ENCODE assay signal across 8 cellular contexts in the genomic region with DNA sequence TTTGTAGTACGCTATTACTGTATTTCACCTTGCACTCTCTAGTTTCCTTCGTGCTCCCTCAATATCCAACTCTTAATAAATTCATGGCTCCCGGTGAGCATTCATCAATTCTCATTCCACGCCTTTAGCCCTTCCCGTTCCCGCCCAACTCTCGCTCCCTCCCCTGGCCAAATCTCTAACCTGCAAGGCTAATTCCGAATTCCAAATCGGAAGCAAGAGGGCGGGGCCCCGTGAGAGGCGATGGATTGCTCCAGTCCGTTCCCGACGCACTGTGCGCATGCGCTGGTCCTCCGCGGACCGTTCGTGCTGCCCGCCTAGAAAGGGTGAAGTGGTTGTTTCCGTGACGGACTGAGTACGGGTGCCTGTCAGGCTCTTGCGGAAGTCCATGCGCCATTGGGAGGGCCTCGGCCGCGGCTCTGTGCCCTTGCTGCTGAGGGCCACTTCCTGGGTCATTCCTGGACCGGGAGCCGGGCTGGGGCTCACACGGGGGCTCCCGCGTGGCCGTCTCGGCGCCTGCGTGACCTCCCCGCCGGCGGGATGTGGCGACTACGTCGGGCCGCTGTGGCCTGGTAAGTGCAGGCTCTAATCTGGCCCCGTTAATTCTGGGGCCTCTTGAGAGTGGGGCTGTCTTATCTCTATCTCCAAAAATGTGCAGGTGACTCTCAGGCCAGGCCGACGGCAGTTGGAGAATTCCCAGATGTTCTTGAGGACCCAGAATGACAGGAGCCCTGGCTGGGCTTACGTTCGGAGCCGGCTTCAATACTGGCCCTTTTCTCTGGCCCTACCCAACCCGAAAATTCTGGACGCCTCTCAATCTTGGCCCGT. TPM values are rescaled to one million over a fixed set of nuclear protein-coding genes. Genes with fewer than 3 reads are reported as not detected.
DNase-seq lines count a peak whose midpoint lies in the region; ATAC-seq and TF ChIP-seq lines count a peak whose summit lies in the region.

A gene with protein sequence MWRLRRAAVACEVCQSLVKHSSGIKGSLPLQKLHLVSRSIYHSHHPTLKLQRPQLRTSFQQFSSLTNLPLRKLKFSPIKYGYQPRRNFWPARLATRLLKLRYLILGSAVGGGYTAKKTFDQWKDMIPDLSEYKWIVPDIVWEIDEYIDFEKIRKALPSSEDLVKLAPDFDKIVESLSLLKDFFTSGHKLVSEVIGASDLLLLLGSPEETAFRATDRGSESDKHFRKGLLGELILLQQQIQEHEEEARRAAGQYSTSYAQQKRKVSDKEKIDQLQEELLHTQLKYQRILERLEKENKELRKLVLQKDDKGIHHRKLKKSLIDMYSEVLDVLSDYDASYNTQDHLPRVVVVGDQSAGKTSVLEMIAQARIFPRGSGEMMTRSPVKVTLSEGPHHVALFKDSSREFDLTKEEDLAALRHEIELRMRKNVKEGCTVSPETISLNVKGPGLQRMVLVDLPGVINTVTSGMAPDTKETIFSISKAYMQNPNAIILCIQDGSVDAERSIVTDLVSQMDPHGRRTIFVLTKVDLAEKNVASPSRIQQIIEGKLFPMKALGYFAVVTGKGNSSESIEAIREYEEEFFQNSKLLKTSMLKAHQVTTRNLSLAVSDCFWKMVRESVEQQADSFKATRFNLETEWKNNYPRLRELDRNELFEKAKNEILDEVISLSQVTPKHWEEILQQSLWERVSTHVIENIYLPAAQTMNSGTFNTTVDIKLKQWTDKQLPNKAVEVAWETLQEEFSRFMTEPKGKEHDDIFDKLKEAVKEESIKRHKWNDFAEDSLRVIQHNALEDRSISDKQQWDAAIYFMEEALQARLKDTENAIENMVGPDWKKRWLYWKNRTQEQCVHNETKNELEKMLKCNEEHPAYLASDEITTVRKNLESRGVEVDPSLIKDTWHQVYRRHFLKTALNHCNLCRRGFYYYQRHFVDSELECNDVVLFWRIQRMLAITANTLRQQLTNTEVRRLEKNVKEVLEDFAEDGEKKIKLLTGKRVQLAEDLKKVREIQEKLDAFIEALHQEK (plus strand): TSS at position 368 of the 825 bp plus-strand sequence. CDS start 170 bp downstream, at position 538.

- H4K20me1 ChIP-seq in BLaER1, result peaks cover 43% of the 10 kb centered on the region

- H3K36me3 Mint-ChIP-seq in activated CD4-positive, alpha-beta T cell treated with anti-CD3 and anti-CD28 coated beads, Interleukin-2, amount 10 ng/mL, durations not matched to agents 24 days and 14 days (ENCODE audit: low read depth), result peaks cover 22% of the 10 kb centered on the region

- intact Hi-C loops in activated CD4-positive, alpha-beta T cell treated with anti-CD3 and anti-CD28 coated beads, Interleukin-2, amount 10 ng/mL, durations not matched to agents 24 days and 14 days (cut with micrococcal nuclease), result loop anchor here (10.0 kb wide), 3 partner anchors 542 to 758 kb away; partner anchors contain the start of gene HES1
- intact Hi-C loops in left colon (cut with DNase I, micrococcal nuclease), result no loop called here

- H3K27me3 ChIP-seq in BLaER1, result no peaks in the 10 kb centered on the region

- peak within 1 kb of the TSS; percentile 78 for H3K4me2 ChIP-seq in BLaER1

- no peaks in the 10 kb centered on the region for H3K27me3 Mint-ChIP-seq in activated CD4-positive, alpha-beta T cell treated with anti-CD3 and anti-CD28 coated beads, Interleukin-2, amount 10 ng/mL, durations not matched to agents 24 days and 14 days

- ATAC-seq in GM19328 (IDR thresholded peaks at IDR 0.05; ENCODE audit: unreplicated experiment) (peak; percentile 98), HG03520 (IDR thresholded peaks at IDR 0.05; ENCODE audit: unreplicated experiment) (peak; percentile 94), left colon (peak; percentile 94)

- peaks cover 27% of the 10 kb centered on the region for H3K4me1 Mint-ChIP-seq in activated CD4-positive, alpha-beta T cell treated with anti-CD3 and anti-CD28 coated beads, Interleukin-2, amount 10 ng/mL, durations not matched to agents 24 days and 14 days

- peak within 1 kb of the TSS; percentile 98 for H3K4me3 Mint-ChIP-seq in activated CD4-positive, alpha-beta T cell treated with anti-CD3 and anti-CD28 coated beads, Interleukin-2, amount 10 ng/mL, durations not matched to agents 24 days and 14 days

- H3K27ac ChIP-seq in BLaER1, result peak within 1 kb of the TSS; percentile 96
- H3K27ac ChIP-seq in coronary artery, result peak within 1 kb of the TSS; percentile 82

- H3K9me3 Mint-ChIP-seq in activated CD4-positive, alpha-beta T cell treated with anti-CD3 and anti-CD28 coated beads, Interleukin-2, amount 10 ng/mL, durations not matched to agents 24 days and 14 days, result no peaks in the 10 kb centered on the region

- peaks cover 18% of the 10 kb centered on the region for H3K36me3 ChIP-seq in BLaER1

- peak within 1 kb of the TSS; percentile 97 for H3K9ac ChIP-seq in BLaER1

- TF ChIP-seq CTCF in coronary artery (IDR thresholded peaks at IDR 0.05), result no peak

- peak; percentile 98 for DNase-seq in NCI-H526 treated with DMSO at 0.1 percent for 48 hours (lab: John Stamatoyannopoulos, UW)
- peak; percentile 98 for DNase-seq in activated CD4-positive, alpha-beta T cell treated with anti-CD3 and anti-CD28 coated beads, Interleukin-2, amount 10 ng/mL, durations not matched to agents 24 days and 14 days
- DNase-seq in coronary artery (ENCODE audit: low spot score), result peak; percentile 99
- peak; percentile 97 to 98 for DNase-seq in left colon
- DNase-seq in stimulated activated CD4-positive, alpha-beta T cell treated with anti-CD3 and anti-CD28 coated beads, Interleukin-1b, Interleukin-23, amount 100 ng/mL, for 48 hours, result peak; percentile 94

- peak within 1 kb of the TSS; percentile 99 for H3K4me3 ChIP-seq in BLaER1
- peak within 1 kb of the TSS; percentile 77 for H3K4me3 ChIP-seq in coronary artery

- peaks cover 23% of the 10 kb centered on the region for H3K4me1 ChIP-seq in BLaER1

- peak within 1 kb of the TSS; percentile 99 for H3K27ac Mint-ChIP-seq in activated CD4-positive, alpha-beta T cell treated with anti-CD3 and anti-CD28 coated beads, Interleukin-2, amount 10 ng/mL, durations not matched to agents 24 days and 14 days

- no peaks in the 10 kb centered on the region for H3K9me3 ChIP-seq in BLaER1

RNA-seq across cellular contexts. Expression of the gene that starts here (rescaled TPM):
- 91.2 and 92.2 TPM in 2 replicates for total RNA-seq in activated CD4-positive, alpha-beta T cell treated with anti-CD3 and anti-CD28 coated beads, Interleukin-2, amount 10 ng/mL, durations not matched to agents 24 days and 14 days
- total RNA-seq in left colon, result 100 to 1,000 TPM in 1 of 2 donors, 10 to 100 TPM in 1; 81.7 to 116 TPM

Comparison
In these comparisons a context has a peak if more than half of its experiments do, and no peak if none do; other contexts are left out.
1. Peak in every context shown above with its lines: DNase-seq, ATAC-seq, H3K4me3 ChIP-seq and H3K27ac ChIP-seq.